ENCODE assay signal across 8 cellular contexts in genomic region chr9:128370367-128370751, GRCh38. TPM values are rescaled to one million over a fixed set of nuclear protein-coding genes. Genes with fewer than 3 reads are reported as not detected.
DNase-seq lines count a peak whose midpoint lies in the region; ATAC-seq and TF ChIP-seq lines count a peak whose summit lies in the region.

No MANE protein-coding gene starts in this region.

- peak overlapping the region; percentile 25 for H2AFZ ChIP-seq in Karpas-422 (ENCODE audit: low read length)

- H3K9ac ChIP-seq in BLaER1 treated with 17β-estradiol and CSF1 and Interleukin-3, amounts not matched to agents 10 nM and 100 nM: peak overlapping the region; percentile 80 to 95 (median 89)
- peak overlapping the region; percentile 78 for H3K9ac ChIP-seq in Karpas-422 (ENCODE audit: low read length)

- no peaks in the 10 kb centered on the region for H3K27me3 ChIP-seq in BLaER1 treated with 17β-estradiol and CSF1 and Interleukin-3, amounts not matched to agents 10 nM and 100 nM
- no peaks in the 10 kb centered on the region for H3K27me3 ChIP-seq in Karpas-422 (ENCODE audit: low read length)

- H3K79me2 ChIP-seq in Karpas-422 (ENCODE audit: low read length): peaks cover 41% of the 10 kb centered on the region

- H3K27ac Mint-ChIP-seq in dendritic cell treated with granulocyte-macrophage colony-stimulating factor and Interleukin-4, amounts not matched to agents 40 ng/mL and 50 ng/mL, for 4 days: peak overlapping the region; percentile 92
- H3K27ac Mint-ChIP-seq in nephron progenitor cell: peak overlapping the region; percentile 97

- H3K9me3 ChIP-seq in BLaER1 treated with 17β-estradiol and CSF1 and Interleukin-3, amounts not matched to agents 10 nM and 100 nM (replicated peaks in 1 of 11): no peaks in the 10 kb centered on the region
- H3K9me3 ChIP-seq in Karpas-422 (ENCODE audit: low read length): no peaks in the 10 kb centered on the region

- H3K4me3 ChIP-seq in BLaER1 treated with 17β-estradiol and CSF1 and Interleukin-3, amounts not matched to agents 10 nM and 100 nM: peak overlapping the region; percentile 75 to 99 (median 95)
- H3K4me3 ChIP-seq in Karpas-422 (ENCODE audit: low read length): peak overlapping the region; percentile 75

- ATAC-seq in GM21723 (IDR thresholded peaks at IDR 0.05; ENCODE audit: unreplicated experiment): no peak

- peak overlapping the region; percentile 73 to 93 (median 85) for H3K27ac ChIP-seq in BLaER1 treated with 17β-estradiol and CSF1 and Interleukin-3, amounts not matched to agents 10 nM and 100 nM
- 0 out of 2 replicates have a peak overlapping the region, but pooled peaks have one; percentile 1 for H3K27ac ChIP-seq in Karpas-422 (ENCODE audit: low read length)

- H3K4me3 Mint-ChIP-seq in dendritic cell treated with granulocyte-macrophage colony-stimulating factor and Interleukin-4, amounts not matched to agents 40 ng/mL and 50 ng/mL, for 4 days: peak overlapping the region; percentile 92
- peak overlapping the region; percentile 93 for H3K4me3 Mint-ChIP-seq in nephron progenitor cell

- H3K9me3 Mint-ChIP-seq in dendritic cell treated with granulocyte-macrophage colony-stimulating factor and Interleukin-4, amounts not matched to agents 40 ng/mL and 50 ng/mL, for 4 days: no peaks in the 10 kb centered on the region
- H3K9me3 Mint-ChIP-seq in nephron progenitor cell: no peaks in the 10 kb centered on the region

- H3K36me3 ChIP-seq in BLaER1 treated with 17β-estradiol and CSF1 and Interleukin-3, amounts not matched to agents 10 nM and 100 nM: peaks cover 0 to 30% (median 23%) of the 10 kb centered on the region in 11 experiments; a peak in 20 of 22 replicates
- H3K36me3 ChIP-seq in Karpas-422 (ENCODE audit: insufficient read depth, low read length): peaks cover 9% of the 10 kb centered on the region; the same call in 1 of the 2 replicates

- intact Hi-C loops in dendritic cell treated with granulocyte-macrophage colony-stimulating factor and Interleukin-4, amounts not matched to agents 40 ng/mL and 50 ng/mL, for 4 days (cut with micrococcal nuclease): loop anchor here (10.0 kb wide), 1 partner anchor 184 kb away; the partner anchor contains the start of gene SPTAN1

- H3K4me1 Mint-ChIP-seq in dendritic cell treated with granulocyte-macrophage colony-stimulating factor and Interleukin-4, amounts not matched to agents 40 ng/mL and 50 ng/mL, for 4 days (ENCODE audit: low read depth): peaks cover 42% of the 10 kb centered on the region
- H3K4me1 Mint-ChIP-seq in nephron progenitor cell: peaks cover 40% of the 10 kb centered on the region

- peaks cover 0 to 31% (median 22%) of the 10 kb centered on the region in 11 experiments; a peak in 15 of 22 replicates for H4K20me1 ChIP-seq in BLaER1 treated with 17β-estradiol and CSF1 and Interleukin-3, amounts not matched to agents 10 nM and 100 nM
- H4K20me1 ChIP-seq in Karpas-422 (ENCODE audit: insufficient read depth, low read depth, low read length): peaks cover 3% of the 10 kb centered on the region; the same call in 1 of the 2 replicates

- DNase-seq in Karpas-422 (no peak), nephron progenitor cell (no peak), NOMO-1 treated with DMSO at 0.1 percent for 48 hours (lab: John Stamatoyannopoulos, UW; ENCODE audit: unreplicated experiment) (no peak), KG1 (lab: John Stamatoyannopoulos, UW) (no peak), NCI-H748 treated with DMSO at 0.1 percent for 48 hours (lab: John Stamatoyannopoulos, UW) (no peak)

- no peaks in the 10 kb centered on the region for H3K9me2 ChIP-seq in Karpas-422 (replicated peaks; ENCODE audit: insufficient read depth, low read length)

- H3K4me2 ChIP-seq in BLaER1 treated with 17β-estradiol and CSF1 and Interleukin-3, amounts not matched to agents 10 nM and 100 nM: peak overlapping the region; percentile 76 to 97 (median 86)
- peak overlapping the region; percentile 87 for H3K4me2 ChIP-seq in Karpas-422 (ENCODE audit: low read depth, low read length, poor library complexity, severe bottlenecking)

- H3K27me3 Mint-ChIP-seq in dendritic cell treated with granulocyte-macrophage colony-stimulating factor and Interleukin-4, amounts not matched to agents 40 ng/mL and 50 ng/mL, for 4 days: no peaks in the 10 kb centered on the region
- H3K27me3 Mint-ChIP-seq in nephron progenitor cell (ENCODE audit: low read depth, poor library complexity): peaks cover 12% of the 10 kb centered on the region

- peaks cover 41% of the 10 kb centered on the region for H3K36me3 Mint-ChIP-seq in dendritic cell treated with granulocyte-macrophage colony-stimulating factor and Interleukin-4, amounts not matched to agents 40 ng/mL and 50 ng/mL, for 4 days (ENCODE audit: low read depth)
- H3K36me3 Mint-ChIP-seq in nephron progenitor cell (ENCODE audit: low read depth): peaks cover 5% of the 10 kb centered on the region

- H3K4me1 ChIP-seq in BLaER1 treated with 17β-estradiol and CSF1 and Interleukin-3, amounts not matched to agents 10 nM and 100 nM: peaks cover 26 to 39% (median 31%) of the 10 kb centered on the region in 10 experiments
- peaks cover 16% of the 10 kb centered on the region for H3K4me1 ChIP-seq in Karpas-422 (ENCODE audit: low read length)

- TF ChIP-seq CTCF in nephron progenitor cell (IDR thresholded peaks at IDR 0.05): no peak

RNA-seq across cellular contexts. Expression of gene URM1, which starts 0.8 kb away (rescaled TPM):
- 22.7 and 33.4 TPM in 2 replicates for total RNA-seq in Karpas-422 (2014; rRNA removed; shearing (Covaris generic); ENCODE audit: low replicate concordance)

RNA-seq across cellular contexts. Expression of gene SLC27A4, which starts 30.0 kb away (rescaled TPM):
- 18.5 and 24.4 TPM in 2 replicates for total RNA-seq in Karpas-422 (2014; rRNA removed; shearing (Covaris generic); ENCODE audit: low replicate concordance)

RNA-seq across cellular contexts. Expression of gene COQ4, which starts 47.7 kb away (rescaled TPM):
- total RNA-seq in Karpas-422 (2014; rRNA removed; shearing (Covaris generic); ENCODE audit: low replicate concordance): 28.3 and 40.1 TPM in 2 replicates

RNA-seq across cellular contexts. Expression of gene TRUB2, which starts 48.1 kb away (rescaled TPM):
- 20.8 and 28.2 TPM in 2 replicates for total RNA-seq in Karpas-422 (2014; rRNA removed; shearing (Covaris generic); ENCODE audit: low replicate concordance)

RNA-seq across cellular contexts. Expression of gene CERCAM, which starts 50.3 kb away (rescaled TPM):
- 12.2 and 19.8 TPM in 2 replicates for total RNA-seq in Karpas-422 (2014; rRNA removed; shearing (Covaris generic); ENCODE audit: low replicate concordance)
